ENCODE assay signal across 1 cellular context in the genomic region with DNA sequence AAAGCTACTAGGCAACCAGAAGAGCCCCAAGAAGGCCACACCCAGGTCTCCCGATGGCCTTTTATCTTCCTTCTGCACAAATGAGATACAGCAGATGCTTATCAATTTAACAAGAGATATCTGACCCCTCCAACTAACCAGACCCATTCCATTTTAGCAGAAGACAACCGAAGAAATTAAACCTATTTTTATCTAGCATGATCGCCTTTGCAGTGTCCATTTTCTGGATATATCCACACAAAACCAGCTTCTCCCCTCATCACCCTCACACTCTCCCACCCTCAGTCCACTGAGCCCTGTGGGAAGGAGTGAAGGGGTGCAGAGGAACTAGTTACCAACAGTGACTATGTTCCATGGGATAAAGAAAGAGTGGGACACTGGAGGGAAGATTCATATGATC.
TF ChIP-seq lines count a peak whose summit lies in the region.

No MANE protein-coding gene starts in this region.

TF ChIP-seq in K562, 482 proteins besides CTCF, POLR2A, EP300 and RAD21 (continued from another document and continues in another):
- TF ChIP-seq, protein P1, sequence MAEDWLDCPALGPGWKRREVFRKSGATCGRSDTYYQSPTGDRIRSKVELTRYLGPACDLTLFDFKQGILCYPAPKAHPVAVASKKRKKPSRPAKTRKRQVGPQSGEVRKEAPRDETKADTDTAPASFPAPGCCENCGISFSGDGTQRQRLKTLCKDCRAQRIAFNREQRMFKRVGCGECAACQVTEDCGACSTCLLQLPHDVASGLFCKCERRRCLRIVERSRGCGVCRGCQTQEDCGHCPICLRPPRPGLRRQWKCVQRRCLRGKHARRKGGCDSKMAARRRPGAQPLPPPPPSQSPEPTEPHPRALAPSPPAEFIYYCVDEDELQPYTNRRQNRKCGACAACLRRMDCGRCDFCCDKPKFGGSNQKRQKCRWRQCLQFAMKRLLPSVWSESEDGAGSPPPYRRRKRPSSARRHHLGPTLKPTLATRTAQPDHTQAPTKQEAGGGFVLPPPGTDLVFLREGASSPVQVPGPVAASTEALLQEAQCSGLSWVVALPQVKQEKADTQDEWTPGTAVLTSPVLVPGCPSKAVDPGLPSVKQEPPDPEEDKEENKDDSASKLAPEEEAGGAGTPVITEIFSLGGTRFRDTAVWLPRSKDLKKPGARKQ (CRISPR knock-in tag; IDR thresholded peaks at IDR 0.05), result no peak
- TF ChIP-seq SMAD4 (CRISPR knock-in tag; conservative IDR thresholded peaks at IDR 0.05), result 0 out of 2 replicates have a peak, but pooled peaks have one; percentile 31
- no peak for TF ChIP-seq SIRT6 (IDR thresholded peaks at IDR 0.05; ENCODE audit: low read depth, low read length)
- no peak for TF ChIP-seq FOXJ3 (CRISPR knock-in tag; IDR thresholded peaks at IDR 0.05)
- TF ChIP-seq SRSF7 (optimal IDR thresholded peaks at IDR 0.05; ENCODE audit: low read depth, low read length), result no peak
- TF ChIP-seq ZKSCAN1 (IDR thresholded peaks at IDR 0.05; ENCODE audit: low read depth, low read length), result no peak
- TF ChIP-seq HSF4 (CRISPR knock-in tag; IDR thresholded peaks at IDR 0.05; ENCODE audit: borderline replicate concordance), result peak; percentile 66; the same call in 1 of the 2 replicates
- TF ChIP-seq ZFX (CRISPR knock-in tag; IDR thresholded peaks at IDR 0.05), result 0 out of 2 replicates have a peak, but pooled peaks have one; percentile 1
- TF ChIP-seq RAD51 (IDR thresholded peaks at IDR 0.05; ENCODE audit: borderline replicate concordance, low read depth), result no peak
- TF ChIP-seq RBM34 (IDR thresholded peaks at IDR 0.05; ENCODE audit: borderline replicate concordance, insufficient read depth, low read length), result no peak
- TF ChIP-seq, protein P2, sequence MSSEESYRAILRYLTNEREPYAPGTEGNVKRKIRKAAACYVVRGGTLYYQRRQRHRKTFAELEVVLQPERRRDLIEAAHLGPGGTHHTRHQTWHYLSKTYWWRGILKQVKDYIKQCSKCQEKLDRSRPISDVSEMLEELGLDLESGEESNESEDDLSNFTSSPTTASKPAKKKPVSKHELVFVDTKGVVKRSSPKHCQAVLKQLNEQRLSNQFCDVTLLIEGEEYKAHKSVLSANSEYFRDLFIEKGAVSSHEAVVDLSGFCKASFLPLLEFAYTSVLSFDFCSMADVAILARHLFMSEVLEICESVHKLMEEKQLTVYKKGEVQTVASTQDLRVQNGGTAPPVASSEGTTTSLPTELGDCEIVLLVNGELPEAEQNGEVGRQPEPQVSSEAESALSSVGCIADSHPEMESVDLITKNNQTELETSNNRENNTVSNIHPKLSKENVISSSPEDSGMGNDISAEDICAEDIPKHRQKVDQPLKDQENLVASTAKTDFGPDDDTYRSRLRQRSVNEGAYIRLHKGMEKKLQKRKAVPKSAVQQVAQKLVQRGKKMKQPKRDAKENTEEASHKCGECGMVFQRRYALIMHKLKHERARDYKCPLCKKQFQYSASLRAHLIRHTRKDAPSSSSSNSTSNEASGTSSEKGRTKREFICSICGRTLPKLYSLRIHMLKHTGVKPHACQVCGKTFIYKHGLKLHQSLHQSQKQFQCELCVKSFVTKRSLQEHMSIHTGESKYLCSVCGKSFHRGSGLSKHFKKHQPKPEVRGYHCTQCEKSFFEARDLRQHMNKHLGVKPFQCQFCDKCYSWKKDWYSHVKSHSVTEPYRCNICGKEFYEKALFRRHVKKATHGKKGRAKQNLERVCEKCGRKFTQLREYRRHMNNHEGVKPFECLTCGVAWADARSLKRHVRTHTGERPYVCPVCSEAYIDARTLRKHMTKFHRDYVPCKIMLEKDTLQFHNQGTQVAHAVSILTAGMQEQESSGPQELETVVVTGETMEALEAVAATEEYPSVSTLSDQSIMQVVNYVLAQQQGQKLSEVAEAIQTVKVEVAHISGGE (CRISPR knock-in tag; IDR thresholded peaks at IDR 0.05), result peak in 2 of 3 experiments; percentile 22 to 71; a peak in 2 of 6 replicates
- TF ChIP-seq HEY1 (CRISPR knock-in tag; IDR thresholded peaks at IDR 0.05; ENCODE audit: borderline replicate concordance), result no peak
- TF ChIP-seq FOXJ2 (tag; IDR thresholded peaks at IDR 0.05), result peak; percentile 35; the same call in 1 of the 2 replicates
- TF ChIP-seq, protein P3, sequence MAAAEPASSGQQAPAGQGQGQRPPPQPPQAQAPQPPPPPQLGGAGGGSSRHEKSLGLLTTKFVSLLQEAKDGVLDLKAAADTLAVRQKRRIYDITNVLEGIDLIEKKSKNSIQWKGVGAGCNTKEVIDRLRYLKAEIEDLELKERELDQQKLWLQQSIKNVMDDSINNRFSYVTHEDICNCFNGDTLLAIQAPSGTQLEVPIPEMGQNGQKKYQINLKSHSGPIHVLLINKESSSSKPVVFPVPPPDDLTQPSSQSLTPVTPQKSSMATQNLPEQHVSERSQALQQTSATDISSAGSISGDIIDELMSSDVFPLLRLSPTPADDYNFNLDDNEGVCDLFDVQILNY (CRISPR knock-in tag; IDR thresholded peaks at IDR 0.05), result no peak
- TF ChIP-seq, protein P4, sequence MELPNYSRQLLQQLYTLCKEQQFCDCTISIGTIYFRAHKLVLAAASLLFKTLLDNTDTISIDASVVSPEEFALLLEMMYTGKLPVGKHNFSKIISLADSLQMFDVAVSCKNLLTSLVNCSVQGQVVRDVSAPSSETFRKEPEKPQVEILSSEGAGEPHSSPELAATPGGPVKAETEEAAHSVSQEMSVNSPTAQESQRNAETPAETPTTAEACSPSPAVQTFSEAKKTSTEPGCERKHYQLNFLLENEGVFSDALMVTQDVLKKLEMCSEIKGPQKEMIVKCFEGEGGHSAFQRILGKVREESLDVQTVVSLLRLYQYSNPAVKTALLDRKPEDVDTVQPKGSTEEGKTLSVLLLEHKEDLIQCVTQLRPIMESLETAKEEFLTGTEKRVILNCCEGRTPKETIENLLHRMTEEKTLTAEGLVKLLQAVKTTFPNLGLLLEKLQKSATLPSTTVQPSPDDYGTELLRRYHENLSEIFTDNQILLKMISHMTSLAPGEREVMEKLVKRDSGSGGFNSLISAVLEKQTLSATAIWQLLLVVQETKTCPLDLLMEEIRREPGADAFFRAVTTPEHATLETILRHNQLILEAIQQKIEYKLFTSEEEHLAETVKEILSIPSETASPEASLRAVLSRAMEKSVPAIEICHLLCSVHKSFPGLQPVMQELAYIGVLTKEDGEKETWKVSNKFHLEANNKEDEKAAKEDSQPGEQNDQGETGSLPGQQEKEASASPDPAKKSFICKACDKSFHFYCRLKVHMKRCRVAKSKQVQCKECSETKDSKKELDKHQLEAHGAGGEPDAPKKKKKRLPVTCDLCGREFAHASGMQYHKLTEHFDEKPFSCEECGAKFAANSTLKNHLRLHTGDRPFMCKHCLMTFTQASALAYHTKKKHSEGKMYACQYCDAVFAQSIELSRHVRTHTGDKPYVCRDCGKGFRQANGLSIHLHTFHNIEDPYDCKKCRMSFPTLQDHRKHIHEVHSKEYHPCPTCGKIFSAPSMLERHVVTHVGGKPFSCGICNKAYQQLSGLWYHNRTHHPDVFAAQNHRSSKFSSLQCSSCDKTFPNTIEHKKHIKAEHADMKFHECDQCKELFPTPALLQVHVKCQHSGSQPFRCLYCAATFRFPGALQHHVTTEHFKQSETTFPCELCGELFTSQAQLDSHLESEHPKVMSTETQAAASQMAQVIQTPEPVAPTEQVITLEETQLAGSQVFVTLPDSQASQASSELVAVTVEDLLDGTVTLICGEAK (IDR thresholded peaks at IDR 0.05), result no peak
- TF ChIP-seq, protein P4 (CRISPR knock-in tag; IDR thresholded peaks at IDR 0.05), result no peak
- no peak for TF ChIP-seq FOXA3 (CRISPR knock-in tag; conservative IDR thresholded peaks at IDR 0.05 in 1 of 2, IDR thresholded peaks at IDR 0.05 in 1 of 2)
- TF ChIP-seq KDM5B (IDR thresholded peaks at IDR 0.05; ENCODE audit: insufficient replicate concordance, low read depth, low read length), result no peak
- TF ChIP-seq MAFK (IDR thresholded peaks at IDR 0.05; ENCODE audit: low read length), result no peak
- TF ChIP-seq, protein P5, sequence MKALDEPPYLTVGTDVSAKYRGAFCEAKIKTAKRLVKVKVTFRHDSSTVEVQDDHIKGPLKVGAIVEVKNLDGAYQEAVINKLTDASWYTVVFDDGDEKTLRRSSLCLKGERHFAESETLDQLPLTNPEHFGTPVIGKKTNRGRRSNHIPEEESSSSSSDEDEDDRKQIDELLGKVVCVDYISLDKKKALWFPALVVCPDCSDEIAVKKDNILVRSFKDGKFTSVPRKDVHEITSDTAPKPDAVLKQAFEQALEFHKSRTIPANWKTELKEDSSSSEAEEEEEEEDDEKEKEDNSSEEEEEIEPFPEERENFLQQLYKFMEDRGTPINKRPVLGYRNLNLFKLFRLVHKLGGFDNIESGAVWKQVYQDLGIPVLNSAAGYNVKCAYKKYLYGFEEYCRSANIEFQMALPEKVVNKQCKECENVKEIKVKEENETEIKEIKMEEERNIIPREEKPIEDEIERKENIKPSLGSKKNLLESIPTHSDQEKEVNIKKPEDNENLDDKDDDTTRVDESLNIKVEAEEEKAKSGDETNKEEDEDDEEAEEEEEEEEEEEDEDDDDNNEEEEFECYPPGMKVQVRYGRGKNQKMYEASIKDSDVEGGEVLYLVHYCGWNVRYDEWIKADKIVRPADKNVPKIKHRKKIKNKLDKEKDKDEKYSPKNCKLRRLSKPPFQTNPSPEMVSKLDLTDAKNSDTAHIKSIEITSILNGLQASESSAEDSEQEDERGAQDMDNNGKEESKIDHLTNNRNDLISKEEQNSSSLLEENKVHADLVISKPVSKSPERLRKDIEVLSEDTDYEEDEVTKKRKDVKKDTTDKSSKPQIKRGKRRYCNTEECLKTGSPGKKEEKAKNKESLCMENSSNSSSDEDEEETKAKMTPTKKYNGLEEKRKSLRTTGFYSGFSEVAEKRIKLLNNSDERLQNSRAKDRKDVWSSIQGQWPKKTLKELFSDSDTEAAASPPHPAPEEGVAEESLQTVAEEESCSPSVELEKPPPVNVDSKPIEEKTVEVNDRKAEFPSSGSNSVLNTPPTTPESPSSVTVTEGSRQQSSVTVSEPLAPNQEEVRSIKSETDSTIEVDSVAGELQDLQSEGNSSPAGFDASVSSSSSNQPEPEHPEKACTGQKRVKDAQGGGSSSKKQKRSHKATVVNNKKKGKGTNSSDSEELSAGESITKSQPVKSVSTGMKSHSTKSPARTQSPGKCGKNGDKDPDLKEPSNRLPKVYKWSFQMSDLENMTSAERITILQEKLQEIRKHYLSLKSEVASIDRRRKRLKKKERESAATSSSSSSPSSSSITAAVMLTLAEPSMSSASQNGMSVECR (CRISPR knock-in tag; IDR thresholded peaks at IDR 0.05), result no peak
- TF ChIP-seq, protein P6, sequence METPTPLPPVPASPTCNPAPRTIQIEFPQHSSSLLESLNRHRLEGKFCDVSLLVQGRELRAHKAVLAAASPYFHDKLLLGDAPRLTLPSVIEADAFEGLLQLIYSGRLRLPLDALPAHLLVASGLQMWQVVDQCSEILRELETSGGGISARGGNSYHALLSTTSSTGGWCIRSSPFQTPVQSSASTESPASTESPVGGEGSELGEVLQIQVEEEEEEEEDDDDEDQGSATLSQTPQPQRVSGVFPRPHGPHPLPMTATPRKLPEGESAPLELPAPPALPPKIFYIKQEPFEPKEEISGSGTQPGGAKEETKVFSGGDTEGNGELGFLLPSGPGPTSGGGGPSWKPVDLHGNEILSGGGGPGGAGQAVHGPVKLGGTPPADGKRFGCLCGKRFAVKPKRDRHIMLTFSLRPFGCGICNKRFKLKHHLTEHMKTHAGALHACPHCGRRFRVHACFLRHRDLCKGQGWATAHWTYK (CRISPR knock-in tag; IDR thresholded peaks at IDR 0.05), result peak; percentile 53; the same call in 1 of the 2 replicates
- TF ChIP-seq CXXC5 (CRISPR knock-in tag; IDR thresholded peaks at IDR 0.05), result peak; percentile 55
- no peak for TF ChIP-seq ZNF184 (CRISPR knock-in tag; IDR thresholded peaks at IDR 0.05)
- TF ChIP-seq STAT5A (IDR thresholded peaks at IDR 0.05; ENCODE audit: borderline replicate concordance, low read length), result no peak
- TF ChIP-seq ZNF76 (CRISPR knock-in tag; IDR thresholded peaks at IDR 0.05; ENCODE audit: borderline replicate concordance), result peak; percentile 80; the same call in 1 of the 2 replicates
- no peak for TF ChIP-seq HCFC1 (IDR thresholded peaks at IDR 0.05; ENCODE audit: low read depth, low read length)
- peak; percentile 64; the same call in 1 of the 2 replicates for TF ChIP-seq KLF16 (IDR thresholded peaks at IDR 0.05)
- TF ChIP-seq, protein P7, sequence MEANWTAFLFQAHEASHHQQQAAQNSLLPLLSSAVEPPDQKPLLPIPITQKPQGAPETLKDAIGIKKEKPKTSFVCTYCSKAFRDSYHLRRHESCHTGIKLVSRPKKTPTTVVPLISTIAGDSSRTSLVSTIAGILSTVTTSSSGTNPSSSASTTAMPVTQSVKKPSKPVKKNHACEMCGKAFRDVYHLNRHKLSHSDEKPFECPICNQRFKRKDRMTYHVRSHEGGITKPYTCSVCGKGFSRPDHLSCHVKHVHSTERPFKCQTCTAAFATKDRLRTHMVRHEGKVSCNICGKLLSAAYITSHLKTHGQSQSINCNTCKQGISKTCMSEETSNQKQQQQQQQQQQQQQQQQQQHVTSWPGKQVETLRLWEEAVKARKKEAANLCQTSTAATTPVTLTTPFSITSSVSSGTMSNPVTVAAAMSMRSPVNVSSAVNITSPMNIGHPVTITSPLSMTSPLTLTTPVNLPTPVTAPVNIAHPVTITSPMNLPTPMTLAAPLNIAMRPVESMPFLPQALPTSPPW (CRISPR knock-in tag; IDR thresholded peaks at IDR 0.05), result 0 out of 2 replicates have a peak, but pooled peaks have one; percentile 6
- peak; percentile 42; the same call in 1 of the 2 replicates for TF ChIP-seq ESRRB (CRISPR knock-in tag; IDR thresholded peaks at IDR 0.05; ENCODE audit: borderline replicate concordance)
- TF ChIP-seq ZNF583 (CRISPR knock-in tag; IDR thresholded peaks at IDR 0.05), result peak; percentile 89; the same call in 1 of the 2 replicates
- peak; percentile 53; the same call in 1 of the 2 replicates for TF ChIP-seq PML (IDR thresholded peaks at IDR 0.05; ENCODE audit: low read length)
- TF ChIP-seq ZNF668 (CRISPR knock-in tag; IDR thresholded peaks at IDR 0.05), result peak; percentile 33; the same call in 1 of the 2 replicates
- no peak for TF ChIP-seq ZBTB7A (IDR thresholded peaks at IDR 0.05; ENCODE audit: borderline replicate concordance, control insufficient read depth, low read depth, low read length)
- no peak for TF ChIP-seq NUFIP1 (IDR thresholded peaks at IDR 0.05; ENCODE audit: partially characterized antibody)
